ENCODE assay signal across 8 cellular contexts in the genomic region with DNA sequence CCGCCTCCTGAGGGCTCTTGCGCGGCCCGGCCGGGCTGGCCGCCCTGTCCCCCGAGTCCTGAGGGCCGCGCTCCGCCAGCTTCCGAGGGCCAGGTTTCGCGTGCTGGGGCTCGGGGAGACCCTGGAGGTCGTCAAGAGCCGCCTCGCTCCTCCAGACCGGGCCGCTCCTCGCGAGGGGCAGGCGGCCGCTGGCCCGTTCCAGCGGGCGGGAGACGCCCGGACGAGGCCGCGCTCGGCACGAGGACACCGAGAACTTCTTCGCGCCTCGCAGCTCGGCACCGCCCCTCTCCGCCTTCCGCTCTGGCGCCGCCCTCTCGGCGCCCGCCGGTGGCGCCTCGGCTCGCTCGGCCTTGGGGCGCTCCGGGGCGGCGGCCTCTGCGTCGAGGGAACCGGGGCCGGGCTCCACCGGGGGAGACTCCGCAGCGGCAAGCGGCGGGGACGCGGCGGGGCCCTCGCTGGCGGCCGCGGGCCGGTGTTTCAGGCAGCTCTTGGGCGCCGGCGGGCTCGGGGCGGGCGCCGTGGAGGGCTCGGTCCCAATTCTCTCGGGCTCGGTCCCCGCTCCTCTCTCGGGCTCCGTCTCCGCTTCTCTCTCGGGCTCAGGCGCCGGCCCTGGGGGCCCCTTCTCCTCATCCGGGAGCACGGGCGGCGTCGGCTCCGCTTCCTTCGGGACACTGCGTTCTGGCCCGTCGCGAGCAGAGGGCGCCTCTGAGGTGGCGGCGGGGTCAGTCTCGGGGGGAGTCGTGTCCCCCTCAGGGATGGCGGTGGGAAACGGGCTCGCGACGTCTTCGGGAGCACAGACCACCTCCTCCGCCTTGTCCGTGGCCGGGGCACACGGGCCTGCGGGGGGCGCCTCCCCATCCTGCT.
A peak's percentile ranks its signal among the peaks of the same experiment; 100 is the strongest.
DNase-seq lines count a peak whose midpoint lies in the region; ATAC-seq and TF ChIP-seq lines count a peak whose summit lies in the region.

No MANE protein-coding gene starts in this region.

- no peaks in the 10 kb centered on the region for H3K9me3 Mint-ChIP-seq in CD8-positive, alpha-beta T cell
- H3K9me3 Mint-ChIP-seq in natural killer cell, result no peaks in the 10 kb centered on the region
- H3K9me3 Mint-ChIP-seq in stimulated activated naive B cell treated with anti-CD40 and anti-IgM and Interleukin-4, amounts not matched to agents 10 μg/mL and 1 μg/mL and 100 μg/mL, for 72 hours, result no peaks in the 10 kb centered on the region

- H3K9me3 ChIP-seq in CD8-positive, alpha-beta T cell (ENCODE audit: low read length), result no peaks in the 10 kb centered on the region

- DNase-seq in CD8-positive, alpha-beta T cell, result peak; percentile 37 to 78 (median 52)
- DNase-seq in activated CD8-positive, alpha-beta memory T cell treated with anti-CD3 and anti-CD28 coated beads, Interleukin-2, amount 50 U/mL, for 4 hours, result peak; percentile 66
- DNase-seq in epithelial cell of esophagus (ENCODE audit: low read depth) (peak; percentile 26), natural killer cell (peak; percentile 64), SKM-1 treated with dmso at 0.1 percent for 144 hours (lab: John Stamatoyannopoulos, UW; ENCODE audit: unreplicated experiment) (no peak)
- DNase-seq in stimulated activated naive B cell treated with anti-CD40 and anti-IgM and Interleukin-4, amounts not matched to agents 10 μg/mL and 1 μg/mL and 100 μg/mL, for 72 hours, result peak; percentile 12

- H3K4me1 ChIP-seq in CD8-positive, alpha-beta T cell (ENCODE audit: insufficient read depth, low read length), result peaks cover under 1% of the 10 kb centered on the region

- H3K27ac ChIP-seq in CD8-positive, alpha-beta T cell (ENCODE audit: low read depth, low read length), result peak overlapping the region; percentile 24

- peaks cover 22% of the 10 kb centered on the region for H3K4me1 Mint-ChIP-seq in CD8-positive, alpha-beta T cell (ENCODE audit: low read depth)
- peaks cover 12 to 14% of the 10 kb centered on the region in 2 donors for H3K4me1 Mint-ChIP-seq in natural killer cell
- peaks cover 7 to 18% of the 10 kb centered on the region in 2 donors for H3K4me1 Mint-ChIP-seq in stimulated activated naive B cell treated with anti-CD40 and anti-IgM and Interleukin-4, amounts not matched to agents 10 μg/mL and 1 μg/mL and 100 μg/mL, for 72 hours

- H3K27ac Mint-ChIP-seq in CD8-positive, alpha-beta T cell, result no peak overlapping the region
- peak overlapping the region in 1 of 2 donors; percentile 73 for H3K27ac Mint-ChIP-seq in natural killer cell
- no peak overlapping the region for H3K27ac Mint-ChIP-seq in stimulated activated naive B cell treated with anti-CD40 and anti-IgM and Interleukin-4, amounts not matched to agents 10 μg/mL and 1 μg/mL and 100 μg/mL, for 72 hours

- H3K4me3 ChIP-seq in CD8-positive, alpha-beta T cell (ENCODE audit: low read depth, low read length), result peak overlapping the region; percentile 50
- peak overlapping the region; percentile 13 for H3K4me3 ChIP-seq in epithelial cell of esophagus (ENCODE audit: low read length)

- POLR2A ChIA-PET in CD8-positive, alpha-beta T cell (lab: Charles Lee), result interaction anchor here (0.8 to 5.2 kb wide), 7 partner anchors 9 to 158 kb away, joined by 3 to 27 read pairs (median 4); a partner anchor contains a TSS

- H3K4me3 Mint-ChIP-seq in CD8-positive, alpha-beta T cell, result peak overlapping the region; percentile 58
- peak overlapping the region; percentile 85 for H3K4me3 Mint-ChIP-seq in natural killer cell
- peak overlapping the region; percentile 72 to 78 for H3K4me3 Mint-ChIP-seq in stimulated activated naive B cell treated with anti-CD40 and anti-IgM and Interleukin-4, amounts not matched to agents 10 μg/mL and 1 μg/mL and 100 μg/mL, for 72 hours

- H3K36me3 Mint-ChIP-seq in CD8-positive, alpha-beta T cell, result no peaks in the 10 kb centered on the region
- no peaks in the 10 kb centered on the region for H3K36me3 Mint-ChIP-seq in natural killer cell
- H3K36me3 Mint-ChIP-seq in stimulated activated naive B cell treated with anti-CD40 and anti-IgM and Interleukin-4, amounts not matched to agents 10 μg/mL and 1 μg/mL and 100 μg/mL, for 72 hours, result no peaks in the 10 kb centered on the region

- CTCF ChIA-PET in CD8-positive, alpha-beta T cell (lab: Charles Lee), result interaction anchor here (0.6 to 4.5 kb wide), 16 partner anchors 8 to 190 kb away, joined by 3 to 22 read pairs (median 4); a partner anchor contains a TSS

- H3K27me3 Mint-ChIP-seq in CD8-positive, alpha-beta T cell (ENCODE audit: low read depth), result no peaks in the 10 kb centered on the region
- H3K27me3 Mint-ChIP-seq in natural killer cell (ENCODE audit: low read depth in 2 of 2), result no peaks in the 10 kb centered on the region
- H3K27me3 Mint-ChIP-seq in stimulated activated naive B cell treated with anti-CD40 and anti-IgM and Interleukin-4, amounts not matched to agents 10 μg/mL and 1 μg/mL and 100 μg/mL, for 72 hours, result peaks cover 24 to 31% of the 10 kb centered on the region in 2 donors

- peak; percentile 91 for ATAC-seq in CD8-positive, alpha-beta T cell
- peak; percentile 89 to 92 (median 92) for ATAC-seq in natural killer cell
- ATAC-seq in stimulated activated naive B cell treated with anti-CD40 and anti-IgM and Interleukin-4, amounts not matched to agents 10 μg/mL and 1 μg/mL and 100 μg/mL, for 72 hours (replicated peaks), result peak; percentile 68 to 73
- ATAC-seq in HG03159 (IDR thresholded peaks at IDR 0.05; ENCODE audit: unreplicated experiment), result no peak
- ATAC-seq in GM21529 (IDR thresholded peaks at IDR 0.05; ENCODE audit: unreplicated experiment), result no peak

- no peaks in the 10 kb centered on the region for H3K36me3 ChIP-seq in CD8-positive, alpha-beta T cell (ENCODE audit: insufficient read depth, low read length)

- intact Hi-C loops in CD8-positive, alpha-beta T cell (cut with DNase I, micrococcal nuclease), result loop anchor here (1.0 to 5.0 kb wide), 4 partner anchors 13 to 94 kb away; a partner anchor contains a TSS
- intact Hi-C loops in natural killer cell (cut with micrococcal nuclease), result loop anchor here (10.0 kb wide), 1 partner anchor 88 kb away; a partner anchor contains a TSS

- peak; percentile 19 for TF ChIP-seq CTCF in CD8-positive, alpha-beta T cell (IDR thresholded peaks at IDR 0.05)
- TF ChIP-seq CTCF in epithelial cell of esophagus (IDR thresholded peaks at IDR 0.05; ENCODE audit: insufficient read depth, low read depth, low read length, missing control alignments), result peak; percentile 33
- TF ChIP-seq CTCF in natural killer cell (IDR thresholded peaks at IDR 0.05), result peak; percentile 53

- H3K27me3 ChIP-seq in CD8-positive, alpha-beta T cell (ENCODE audit: insufficient read depth, low read length), result no peaks in the 10 kb centered on the region

Comparison
In these comparisons a context has a peak if more than half of its experiments do, and no peak if none do; other contexts are left out.
1. ATAC-seq: peak in CD8-positive, alpha-beta T cell (single experiment), natural killer cell (3 of 3) and stimulated activated naive B cell treated with anti-CD40 and anti-IgM and Interleukin-4, amounts not matched to agents 10 μg/mL and 1 μg/mL and 100 μg/mL, for 72 hours (2 of 2); none in HG03159 (single experiment) and GM21529 (single experiment).
2. Peak in every context shown above with its lines, with median percentiles within 50 percentile points of each other: H3K4me3 Mint-ChIP-seq and CTCF ChIP-seq.